36 cellular contexts compared by ENCODE assay signal in the genomic region with DNA sequence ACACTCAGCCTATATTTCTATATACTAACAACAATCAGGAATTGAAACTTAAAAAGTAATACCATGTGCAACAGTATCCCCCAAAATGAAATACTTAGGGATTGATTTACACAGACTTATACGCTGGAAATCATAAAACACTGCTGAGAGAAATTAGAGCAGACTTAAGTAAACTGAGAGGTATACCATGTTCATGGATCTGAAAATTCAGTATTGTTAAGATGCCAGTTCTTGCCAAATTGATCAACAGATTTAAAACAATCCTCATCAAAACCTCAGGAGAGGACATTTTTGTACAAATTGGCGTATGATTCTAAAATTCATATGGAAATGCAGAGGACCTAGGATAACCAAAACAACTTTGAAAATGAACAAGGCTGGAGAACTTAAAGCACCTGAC. TPM values are rescaled to one million over a fixed set of nuclear protein-coding genes. Genes with fewer than 3 reads are reported as not detected.
"Had no signal": no experiment of that assay in that cellular context is flagged by ENCODE, and none has a peak within 500 bp of the region (broad histone marks: within the 10 kb centered on the region; RNA-seq: fewer than 3 reads in every experiment).

No MANE protein-coding gene starts in this region.

- ATAC-seq: activated CD4-positive, alpha-beta T cell treated with anti-CD3 and anti-CD28 coated beads for 36 hours; activated CD4-positive, CD25-positive, alpha-beta regulatory T cell treated with anti-CD3 and anti-CD28 coated beads, Interleukin-2, amount 50 U/mL, for 24 hours; activated CD8-positive, alpha-beta T cell treated with anti-CD3 and anti-CD28 coated beads for 36 hours; activated naive CD4-positive, alpha-beta T cell treated with anti-CD3 and anti-CD28 coated beads, Interleukin-2, amount 50 U/mL, for 72 hours; activated T-cell treated with anti-CD3 and anti-CD28 coated beads, Interleukin-2, amount 50 U/mL, for 4 hours; activated T-cell treated with anti-CD3 and anti-CD28 coated beads, Interleukin-2, amount 50 U/mL, for 72 hours; activated T-helper 17 cell treated with anti-CD3 and anti-CD28 coated beads, Interleukin-2, amount 50 U/mL, for 72 hours; body of pancreas had no signal

- H3K4me3 Mint-ChIP-seq: activated CD4-positive, alpha-beta memory T cell treated with anti-CD3 and anti-CD28 coated beads for 36 hours; activated CD4-positive, alpha-beta T cell treated with anti-CD3 and anti-CD28 coated beads for 36 hours; activated CD4-positive, alpha-beta T cell treated with anti-CD3 and anti-CD28 coated beads, Interleukin-2, amount 10 ng/mL, durations not matched to agents 7 days and 5 days; activated CD8-positive, alpha-beta T cell treated with anti-CD3 and anti-CD28 coated beads for 36 hours; activated naive CD4-positive, alpha-beta T cell treated with anti-CD3 and anti-CD28 coated beads for 36 hours; activated naive CD8-positive, alpha-beta T cell treated with anti-CD3 and anti-CD28 coated beads for 36 hours; activated T-cell treated with anti-CD3 and anti-CD28 coated beads, Interleukin-2, amount 50 U/mL, for 4 hours; activated T-cell treated with anti-CD3 and anti-CD28 coated beads, Interleukin-2, amount 50 U/mL, for 72 hours; activated T-helper 17 cell treated with anti-CD3 and anti-CD28 coated beads, Interleukin-2, amount 50 U/mL, for 72 hours; T-helper 1 cell treated with Interleukin-12 subunit alpha and Interleukin-12 subunit beta and Interleukin-4 antibody, amounts not matched to agents 30 μg/mL and 1 μg/mL, for 36 hours; T-helper 2 cell treated with Interferon-gamma antibody and Interleukin-4, amounts not matched to agents 5 μg/mL and 100 μg/mL, for 36 hours had no signal

- H3K27me3 ChIP-seq: adrenal gland, body of pancreas, brain microvascular endothelial cell, breast epithelium had no signal

- H3K4me1 ChIP-seq: body of pancreas, breast epithelium had no signal

- H3K4me3 ChIP-seq: adrenal gland, body of pancreas, breast epithelium had no signal

- H3K27me3 Mint-ChIP-seq: activated CD4-positive, alpha-beta memory T cell treated with anti-CD3 and anti-CD28 coated beads for 36 hours; activated CD4-positive, alpha-beta T cell treated with anti-CD3 and anti-CD28 coated beads for 36 hours; activated CD4-positive, alpha-beta T cell treated with anti-CD3 and anti-CD28 coated beads, Interleukin-2, amount 10 ng/mL, durations not matched to agents 7 days and 5 days; activated CD8-positive, alpha-beta T cell treated with anti-CD3 and anti-CD28 coated beads for 36 hours; activated naive CD8-positive, alpha-beta T cell treated with anti-CD3 and anti-CD28 coated beads for 36 hours; activated T-helper 17 cell treated with anti-CD3 and anti-CD28 coated beads, Interleukin-2, amount 50 U/mL, for 72 hours had no signal

- DNase-seq: activated CD4-positive, alpha-beta memory T cell treated with anti-CD3 and anti-CD28 coated beads for 36 hours; activated CD4-positive, alpha-beta T cell treated with anti-CD3 and anti-CD28 coated beads for 1 hour; activated CD4-positive, alpha-beta T cell treated with anti-CD3 and anti-CD28 coated beads for 36 hours; activated CD4-positive, alpha-beta T cell treated with anti-CD3 and anti-CD28 coated beads for 48 hours; activated CD4-positive, alpha-beta T cell treated with anti-CD3 and anti-CD28 coated beads, Interleukin-2, amount 10 ng/mL, durations not matched to agents 7 days and 5 days; activated CD4-positive, alpha-beta T cell treated with anti-CD3 and anti-CD28 coated beads, Interleukin-2, amount 50 U/mL, for 4 hours; activated CD4-positive, CD25-positive, alpha-beta regulatory T cell; activated CD8-positive, alpha-beta memory T cell treated with anti-CD3 and anti-CD28 coated beads, Interleukin-2, amount 50 U/mL, for 4 hours; activated CD8-positive, alpha-beta T cell treated with anti-CD3 and anti-CD28 coated beads for 36 hours; activated effector memory CD4-positive, alpha-beta T cell treated with anti-CD3 and anti-CD28 coated beads, Interleukin-2, amount 50 U/mL, for 16 hours; activated gamma-delta T cell treated with Interleukin-2 at 50 U/mL for 16 hours; activated naive CD4-positive, alpha-beta T cell; activated naive CD4-positive, alpha-beta T cell treated with anti-CD3 and anti-CD28 coated beads for 36 hours; activated naive CD4-positive, alpha-beta T cell treated with anti-CD3 and anti-CD28 coated beads, Interleukin-2, amount 50 U/mL, for 16 hours; activated naive CD8-positive, alpha-beta T cell treated with anti-CD3 and anti-CD28 coated beads for 36 hours; activated T-cell treated with anti-CD3 and anti-CD28 coated beads for 4 hours; activated T-cell treated with anti-CD3 and anti-CD28 coated beads, Interleukin-2, amount 50 U/mL, for 1 hour; activated T-cell treated with anti-CD3 and anti-CD28 coated beads, Interleukin-2, amount 50 U/mL, for 4 hours; activated T-cell treated with anti-CD3 and anti-CD28 coated beads, Interleukin-2, amount 50 U/mL, for 72 hours; adrenal gland; amniotic stem cell; aorta; body of pancreas; brain microvascular endothelial cell; central memory CD4-positive, alpha-beta T cell; T-helper 1 cell; T-helper 2 cell; T-helper 9 cell had no signal

- H3K27ac Mint-ChIP-seq: activated CD4-positive, alpha-beta memory T cell treated with anti-CD3 and anti-CD28 coated beads for 36 hours; activated CD4-positive, alpha-beta T cell treated with anti-CD3 and anti-CD28 coated beads, Interleukin-2, amount 10 ng/mL, durations not matched to agents 7 days and 5 days; activated CD8-positive, alpha-beta T cell treated with anti-CD3 and anti-CD28 coated beads for 36 hours; activated naive CD4-positive, alpha-beta T cell treated with anti-CD3 and anti-CD28 coated beads, Interleukin-2, amount 50 U/mL, for 72 hours; activated naive CD8-positive, alpha-beta T cell treated with anti-CD3 and anti-CD28 coated beads for 36 hours; activated T-helper 17 cell treated with anti-CD3 and anti-CD28 coated beads, Interleukin-2, amount 50 U/mL, for 72 hours; T-helper 1 cell treated with Interleukin-12 subunit alpha and Interleukin-12 subunit beta and Interleukin-4 antibody, amounts not matched to agents 30 μg/mL and 1 μg/mL, for 36 hours; T-helper 2 cell treated with Interferon-gamma antibody and Interleukin-4, amounts not matched to agents 5 μg/mL and 100 μg/mL, for 36 hours had no signal

- H3K9me3 ChIP-seq: body of pancreas had no signal

- H3K9me3 Mint-ChIP-seq: activated naive CD4-positive, alpha-beta T cell treated with anti-CD3 and anti-CD28 coated beads, Interleukin-2, amount 50 U/mL, for 72 hours had no signal

- H3K27ac ChIP-seq: adrenal gland, body of pancreas, brain microvascular endothelial cell, breast epithelium, VCaP had no signal

RNA-seq across cellular contexts. Expression of gene MEIG1, which starts 42.6 kb away (rescaled TPM):
- total RNA-seq: activated T-cell treated with anti-CD3 and anti-CD28 coated beads, Interleukin-2, amount 50 U/mL, for 4 hours; aorta; body of pancreas; breast epithelium; cerebellum had no signal
- polyA plus RNA-seq: aorta had no signal
